In the genomic region with DNA sequence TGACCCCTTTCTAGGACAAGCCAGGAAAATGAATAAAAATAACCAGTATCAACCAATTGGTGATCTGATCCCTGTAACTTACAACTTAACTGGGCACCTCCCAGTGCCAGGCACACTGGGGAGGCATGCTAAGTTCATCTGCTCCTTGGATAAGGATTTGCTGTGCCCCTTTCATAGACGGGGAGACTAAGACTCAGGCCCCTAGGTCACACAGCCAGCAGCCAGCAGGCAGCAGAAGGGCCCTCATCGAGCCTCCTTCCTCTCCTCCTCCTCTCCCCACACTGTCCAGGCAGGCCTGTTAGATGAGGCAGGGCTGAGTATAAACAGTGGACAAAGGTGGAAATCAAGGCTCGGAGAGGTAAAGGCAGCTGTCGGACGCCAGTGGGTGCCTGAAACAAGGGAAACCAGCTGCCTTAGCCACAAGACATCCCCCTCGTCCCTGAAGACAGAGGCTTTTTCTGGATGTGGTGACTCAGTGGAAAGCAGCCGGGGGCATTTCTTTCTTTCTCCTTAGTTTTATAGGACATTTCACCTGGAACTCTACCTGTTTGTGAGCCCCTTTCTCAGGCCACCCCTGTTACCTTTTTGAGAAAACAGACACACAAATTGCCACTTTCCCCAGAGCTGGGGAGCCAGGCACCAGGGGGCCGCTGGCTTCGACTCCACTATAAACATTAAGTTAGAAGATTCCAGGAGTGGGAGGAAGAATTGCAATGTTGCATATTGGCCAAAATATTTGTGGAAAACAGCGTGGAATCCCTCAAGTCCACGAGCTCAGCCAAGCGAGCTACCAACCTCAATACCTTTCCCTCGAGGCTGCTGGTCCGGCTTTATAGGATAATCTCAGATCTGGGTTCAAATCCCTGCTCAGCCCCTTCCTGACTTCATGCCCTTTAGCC, we compare ENCODE assay signal across 28 cellular contexts.
DNase-seq lines count a peak whose midpoint lies in the region; ATAC-seq, FAIRE-seq and TF ChIP-seq lines count a peak whose summit lies in the region.
"Had no signal": no experiment of that assay in that cellular context is flagged by ENCODE, and none has a peak within 500 bp of the region (broad histone marks: within the 10 kb centered on the region; RNA-seq: fewer than 3 reads in every experiment).

No MANE protein-coding gene starts in this region.

- FAIRE-seq in D721Med (lab: Jason Lieb, UNC): no peak
- FAIRE-seq: kidney had no signal

- H3K4me1 Mint-ChIP-seq in HFFc6 (ENCODE audit: low read depth) (peaks cover 8% of the 10 kb centered on the region; the same call in 1 of the 2 replicates), T-helper 17 cell (peaks cover 29% of the 10 kb centered on the region)

- H3K27ac ChIP-seq in cingulate gyrus (ENCODE audit: low read depth, low read length): peak overlapping the region; percentile 19
- H3K27ac ChIP-seq in osteoblast (ENCODE audit: low read depth, low read length): no peak overlapping the region
- H3K27ac ChIP-seq: upper lobe of right lung had no signal

- 0 out of 2 replicates have a peak, but pooled peaks have one; percentile 14 for TF ChIP-seq CTCF in HFFc6 (IDR thresholded peaks at IDR 0.05)
- TF ChIP-seq CTCF in osteoblast (IDR thresholded peaks at IDR 0.05; ENCODE audit: extremely low read depth, low read depth, low read length): peak; percentile 44
- no peak for TF ChIP-seq CTCF in D721Med (IDR thresholded peaks at IDR 0.05; ENCODE audit: insufficient read depth, missing control alignments)

- no peaks in the 10 kb centered on the region for H3K36me3 ChIP-seq in osteoblast (ENCODE audit: insufficient read depth, low read length)
- H3K36me3 ChIP-seq: cardiac muscle cell had no signal

- peak overlapping the region; percentile 32 for H2AFZ ChIP-seq in osteoblast (ENCODE audit: low read length)

- H3K27me3 Mint-ChIP-seq in HFFc6 (ENCODE audit: insufficient read depth) (peaks cover 5% of the 10 kb centered on the region), T-helper 17 cell (no peaks in the 10 kb centered on the region)
- H3K27me3 Mint-ChIP-seq: activated naive CD8-positive, alpha-beta T cell treated with anti-CD3 and anti-CD28 coated beads for 36 hours; activated T-helper 17 cell treated with anti-CD3 and anti-CD28 coated beads, Interleukin-2, amount 50 U/mL, for 72 hours; naive B cell had no signal

- H3K4me3 Mint-ChIP-seq in HFFc6 (no peak overlapping the region), T-helper 17 cell (peak overlapping the region; percentile 53)
- H3K4me3 Mint-ChIP-seq: activated naive CD8-positive, alpha-beta T cell treated with anti-CD3 and anti-CD28 coated beads for 36 hours; activated T-helper 17 cell treated with anti-CD3 and anti-CD28 coated beads, Interleukin-2, amount 50 U/mL, for 72 hours; H9 had no signal

- no peaks in the 10 kb centered on the region for H3K27me3 ChIP-seq in osteoblast (ENCODE audit: insufficient read depth, low read length)
- H3K27me3 ChIP-seq: cardiac muscle cell, upper lobe of right lung had no signal

- H3K36me3 Mint-ChIP-seq in HFFc6 (ENCODE audit: low read depth) (0 out of 2 replicates have a peak, but pooled peaks cover under 1% of the 10 kb centered on the region), T-helper 17 cell (ENCODE audit: low read depth) (peaks cover 27% of the 10 kb centered on the region)

- no peaks in the 10 kb centered on the region for H3K79me2 ChIP-seq in osteoblast (ENCODE audit: insufficient read depth, low read length)

- peaks cover 1% of the 10 kb centered on the region; the same call in 1 of the 2 replicates for H3K9me3 Mint-ChIP-seq in HFFc6
- H3K9me3 Mint-ChIP-seq: activated naive CD8-positive, alpha-beta T cell treated with anti-CD3 and anti-CD28 coated beads for 36 hours; activated T-helper 17 cell treated with anti-CD3 and anti-CD28 coated beads, Interleukin-2, amount 50 U/mL, for 72 hours had no signal

- H4K20me1 ChIP-seq in osteoblast (ENCODE audit: insufficient read depth, low read length): peaks cover 4% of the 10 kb centered on the region

- H3K9me3 ChIP-seq in T-helper 17 cell (ENCODE audit: control insufficient read depth, low read length, poor library complexity, severe bottlenecking) (no peaks in the 10 kb centered on the region), osteoblast (ENCODE audit: low read depth, low read length) (no peaks in the 10 kb centered on the region)
- H3K9me3 ChIP-seq: upper lobe of right lung had no signal

- no peak overlapping the region for H3K4me3 ChIP-seq in osteoblast (ENCODE audit: insufficient read depth, low read length)
- H3K4me3 ChIP-seq: cardiac muscle cell, upper lobe of right lung had no signal

- no peak for DNase-seq in HFFc6
- DNase-seq in T-helper 17 cell: no peak
- DNase-seq in osteoblast (ENCODE audit: insufficient read length, low spot score, missing footprints): peak; percentile 91
- no peak for DNase-seq in DMS79 treated with DMSO at 0.1 percent for 48 hours (lab: John Stamatoyannopoulos, UW)
- DNase-seq in D721Med (ENCODE audit: insufficient read length, low spot score): no peak
- DNase-seq in medulla oblongata (ENCODE audit: extremely low spot score): no peak
- DNase-seq: activated naive CD8-positive, alpha-beta T cell treated with anti-CD3 and anti-CD28 coated beads for 36 hours; AML-193; COR-L47; foreskin melanocyte; H9; hippocampal formation; kidney; mammary epithelial cell; naive B cell; NCI-H1105; NCI-H2081; NCI-H446; RPMI8226; stimulated activated CD4-positive, alpha-beta T cell treated with anti-CD3 and anti-CD28 coated beads, Interleukin-1b, Interleukin-23, amount 100 ng/mL, for 48 hours; stimulated activated naive CD4-positive, alpha-beta T cell; T1000; upper lobe of right lung had no signal

- H3K27ac Mint-ChIP-seq in HFFc6 (no peak overlapping the region), T-helper 17 cell (no peak overlapping the region)
- H3K27ac Mint-ChIP-seq: activated naive CD8-positive, alpha-beta T cell treated with anti-CD3 and anti-CD28 coated beads for 36 hours; H9 had no signal

- peak overlapping the region; percentile 55 for H3K4me2 ChIP-seq in osteoblast (ENCODE audit: insufficient read depth, low read length)

- H3K4me1 ChIP-seq in osteoblast (ENCODE audit: insufficient read depth, low read length): peaks cover 10% of the 10 kb centered on the region
- H3K4me1 ChIP-seq: upper lobe of right lung had no signal

- ATAC-seq in T-helper 17 cell: no peak
- no peak for ATAC-seq in GM21526 (IDR thresholded peaks at IDR 0.05; ENCODE audit: low FRiP score, unreplicated experiment)
- ATAC-seq: activated CD4-positive, CD25-positive, alpha-beta regulatory T cell treated with anti-CD3 and anti-CD28 coated beads, Interleukin-2, amount 50 U/mL, for 24 hours; activated T-helper 17 cell treated with anti-CD3 and anti-CD28 coated beads, Interleukin-2, amount 50 U/mL, for 72 hours; upper lobe of right lung had no signal
